Comparison of ENCODE assay signal across 8 cellular contexts in genomic region chr14:24232121-24232644, GRCh38. TPM values are rescaled to one million over a fixed set of nuclear protein-coding genes. Genes with fewer than 3 reads are reported as not detected.
DNase-seq lines count a peak whose midpoint lies in the region; ATAC-seq and TF ChIP-seq lines count a peak whose summit lies in the region.

TSS of gene NEDD8 (minus strand) at chr14:24232367. CDS start at chr14:24232267, 100 bp downstream.

- peak within 1 kb of the TSS; percentile 98 for H3K4me2 ChIP-seq in parathyroid adenoma (ENCODE audit: low read length)

- DNase-seq in GM12865 (ENCODE audit: low read depth) (peak; percentile 90), NCI-H1417 treated with DMSO at 0.1 percent for 48 hours (lab: John Stamatoyannopoulos, UW) (peak; percentile 91), SW 1271 (lab: John Stamatoyannopoulos, UW) (peak; percentile 88 to 95), Right ventricle myocardium superior (peak; percentile 95), tibial artery (peak; percentile 95 to 98)
- peak; percentile 74 for DNase-seq in activated naive CD8-positive, alpha-beta T cell treated with anti-CD3 and anti-CD28 coated beads, Interleukin-2, amount 50 U/mL, for 16 hours (ENCODE audit: low read depth, low spot score)

- peak within 1 kb of the TSS; percentile 68 for H3K9ac ChIP-seq in parathyroid adenoma

- TF ChIP-seq CTCF in GM12865 (IDR thresholded peaks at IDR 0.05; ENCODE audit: insufficient read depth, low read depth, low read length, missing control alignments): no peak
- TF ChIP-seq CTCF in parathyroid adenoma (IDR thresholded peaks at IDR 0.05): no peak
- no peak for TF ChIP-seq CTCF in tibial artery (IDR thresholded peaks at IDR 0.05)

- intact Hi-C loops in Right ventricle myocardium superior (cut with DNase I) (no loop called here), tibial artery (cut with DNase I; ENCODE audit: low total_unique reads) (no loop called here)

- H3K27ac ChIP-seq in parathyroid adenoma (peak within 1 kb of the TSS; percentile 98), tibial artery (peak within 1 kb of the TSS; percentile 85 to 88)

- peak within 1 kb of the TSS; percentile 82 for H3K4me3 ChIP-seq in GM12865 (ENCODE audit: low read depth, low read length)
- peak within 1 kb of the TSS; percentile 100 for H3K4me3 ChIP-seq in parathyroid adenoma (ENCODE audit: low read depth, low read length)
- H3K4me3 ChIP-seq in tibial artery: peak within 1 kb of the TSS; percentile 75 to 89

- H3K79me2 ChIP-seq in parathyroid adenoma: peaks cover 16% of the 10 kb centered on the region

- H3K4me1 ChIP-seq in parathyroid adenoma (peaks cover 44% of the 10 kb centered on the region), tibial artery (peaks cover 0 to 36% (median 29%) of the 10 kb centered on the region in 4 donors)

- H3K36me3 ChIP-seq in parathyroid adenoma (ENCODE audit: control insufficient read depth, insufficient read depth, low read length) (no peaks in the 10 kb centered on the region), tibial artery (peaks cover 15 to 33% (median 28%) of the 10 kb centered on the region in 3 donors)

- peak within 1 kb of the TSS; percentile 68 for H2AFZ ChIP-seq in parathyroid adenoma

- H3K27me3 ChIP-seq in parathyroid adenoma (ENCODE audit: control insufficient read depth, insufficient read depth, low read length): no peaks in the 10 kb centered on the region
- no peaks in the 10 kb centered on the region for H3K27me3 ChIP-seq in tibial artery

- peak; percentile 67 for ATAC-seq in HG02763 (IDR thresholded peaks at IDR 0.05; ENCODE audit: unreplicated experiment)
- ATAC-seq in Right ventricle myocardium superior (ENCODE audit: poor library complexity): peak; percentile 92

- H3K9me3 ChIP-seq in parathyroid adenoma (ENCODE audit: control insufficient read depth, low read length): no peaks in the 10 kb centered on the region
- H3K9me3 ChIP-seq in tibial artery: no peaks in the 10 kb centered on the region

RNA-seq across cellular contexts. Expression of gene NEDD8, which starts in this region (rescaled TPM):
- total RNA-seq in Right ventricle myocardium superior: 212 TPM

Comparison
In these comparisons a context has a peak if more than half of its experiments do, and no peak if none do; other contexts are left out.
1. Peak in every context shown above with its lines: DNase-seq, ATAC-seq, H3K4me3 ChIP-seq and H3K27ac ChIP-seq.